In genomic region chr5:142749321-142749720, GRCh38 we compare ENCODE assay signal across 10 cellular contexts. TPM values are rescaled to one million over a fixed set of nuclear protein-coding genes. Genes with fewer than 3 reads are reported as not detected.
DNase-seq lines count a peak whose midpoint lies in the region; ATAC-seq and TF ChIP-seq lines count a peak whose summit lies in the region.
"Had no signal": no experiment of that assay in that cellular context is flagged by ENCODE, and none has a peak within 500 bp of the region (broad histone marks: within the 10 kb centered on the region; RNA-seq: fewer than 3 reads in every experiment).

No MANE protein-coding gene starts in this region.

- H3K4me3 ChIP-seq in epithelial cell of esophagus (ENCODE audit: low read length) = no peak overlapping the region
- H3K4me3 ChIP-seq: heart left ventricle had no signal

- no peaks in the 10 kb centered on the region for H3K36me3 Mint-ChIP-seq in activated naive CD4-positive, alpha-beta T cell treated with anti-CD3 and anti-CD28 coated beads, Interleukin-2, amount 50 U/mL, for 72 hours
- H3K36me3 Mint-ChIP-seq: naive B cell had no signal

- TF ChIP-seq POLR2A in GM18505 (IDR thresholded peaks at IDR 0.05; ENCODE audit: borderline replicate concordance, extremely low read depth, insufficient read depth, insufficient read length) = no peak

- no peak overlapping the region for H3K27ac Mint-ChIP-seq in activated naive CD4-positive, alpha-beta T cell treated with anti-CD3 and anti-CD28 coated beads, Interleukin-2, amount 50 U/mL, for 72 hours
- no peak overlapping the region for H3K27ac Mint-ChIP-seq in stimulated activated naive CD8-positive, alpha-beta T cell treated with anti-CD3 and anti-CD28 coated beads, Interleukin-15, amount 100 ng/mL, for 72 hours
- H3K27ac Mint-ChIP-seq: naive B cell had no signal

- no peaks in the 10 kb centered on the region for H3K27me3 Mint-ChIP-seq in stimulated activated naive CD8-positive, alpha-beta T cell treated with anti-CD3 and anti-CD28 coated beads, Interleukin-15, amount 100 ng/mL, for 72 hours

- no peak for TF ChIP-seq CTCF in epithelial cell of esophagus (IDR thresholded peaks at IDR 0.05; ENCODE audit: insufficient read depth, low read depth, low read length, missing control alignments)

- ATAC-seq in activated naive CD4-positive, alpha-beta T cell treated with anti-CD3 and anti-CD28 coated beads, Interleukin-2, amount 50 U/mL, for 72 hours = peak; percentile 80 to 88
- ATAC-seq in stimulated activated naive CD8-positive, alpha-beta T cell treated with anti-CD3 and anti-CD28 coated beads, Interleukin-15, amount 100 ng/mL, for 72 hours = peak; percentile 69
- no peak for ATAC-seq in Right ventricle myocardium superior (ENCODE audit: poor library complexity)
- no peak for ATAC-seq in GM18505 (IDR thresholded peaks at IDR 0.05; ENCODE audit: unreplicated experiment)

- H3K4me3 Mint-ChIP-seq in stimulated activated naive CD8-positive, alpha-beta T cell treated with anti-CD3 and anti-CD28 coated beads, Interleukin-15, amount 100 ng/mL, for 72 hours = no peak overlapping the region

- intact Hi-C loops in Right ventricle myocardium superior (cut with DNase I) = no loop called here

- no peak for DNase-seq in activated naive CD4-positive, alpha-beta T cell treated with anti-CD3 and anti-CD28 coated beads, Interleukin-2, amount 50 U/mL, for 72 hours (ENCODE audit: low spot score in 2 of 2)
- no peak for DNase-seq in activated naive CD4-positive, alpha-beta T cell treated with Interleukin-2 at 50 U/mL for 16 hours
- peak; percentile 77 for DNase-seq in RPMI7951 (ENCODE audit: low read depth)
- DNase-seq in epithelial cell of esophagus (ENCODE audit: low read depth) = peak; percentile 85
- peak in 1 of 2 donors; percentile 27 for DNase-seq in stimulated activated naive CD8-positive, alpha-beta T cell treated with anti-CD3 and anti-CD28 coated beads, Interleukin-15, amount 100 ng/mL, for 72 hours
- no peak for DNase-seq in Right ventricle myocardium superior
- no peak for DNase-seq in NCI-H1417 treated with DMSO at 0.1 percent for 48 hours (lab: John Stamatoyannopoulos, UW)

- peaks cover 18% of the 10 kb centered on the region for H3K4me1 Mint-ChIP-seq in stimulated activated naive CD8-positive, alpha-beta T cell treated with anti-CD3 and anti-CD28 coated beads, Interleukin-15, amount 100 ng/mL, for 72 hours
- H3K4me1 Mint-ChIP-seq: naive B cell had no signal

- H3K9me3 Mint-ChIP-seq in activated naive CD4-positive, alpha-beta T cell treated with anti-CD3 and anti-CD28 coated beads, Interleukin-2, amount 50 U/mL, for 72 hours = no peaks in the 10 kb centered on the region
- no peaks in the 10 kb centered on the region for H3K9me3 Mint-ChIP-seq in stimulated activated naive CD8-positive, alpha-beta T cell treated with anti-CD3 and anti-CD28 coated beads, Interleukin-15, amount 100 ng/mL, for 72 hours
- H3K9me3 Mint-ChIP-seq: naive B cell had no signal

RNA-seq across cellular contexts. Expression of gene ARHGAP26, which starts 20.9 kb away (rescaled TPM):
- 10 to 100 TPM; 15.7 to 23.4 TPM for total RNA-seq in activated naive CD4-positive, alpha-beta T cell treated with anti-CD3 and anti-CD28 coated beads, Interleukin-2, amount 50 U/mL, for 72 hours
- total RNA-seq in RPMI7951 (2014; rRNA removed; shearing (Covaris generic)) = 1.1 and 1.4 TPM in 2 replicates
- total RNA-seq in Right ventricle myocardium superior = 32.5 TPM

Comparison
In these comparisons a context has a peak if more than half of its experiments do, and no peak if none do; other contexts are left out.
1. ATAC-seq: peak in activated naive CD4-positive, alpha-beta T cell treated with anti-CD3 and anti-CD28 coated beads, Interleukin-2, amount 50 U/mL, for 72 hours (2 of 2) and stimulated activated naive CD8-positive, alpha-beta T cell treated with anti-CD3 and anti-CD28 coated beads, Interleukin-15, amount 100 ng/mL, for 72 hours (single experiment); none in Right ventricle myocardium superior (single experiment) and GM18505 (single experiment).
2. DNase-seq: peak in RPMI7951 (single experiment) and epithelial cell of esophagus (single experiment); none in activated naive CD4-positive, alpha-beta T cell treated with anti-CD3 and anti-CD28 coated beads, Interleukin-2, amount 50 U/mL, for 72 hours (0 of 2), activated naive CD4-positive, alpha-beta T cell treated with Interleukin-2 at 50 U/mL for 16 hours (single experiment), Right ventricle myocardium superior (single experiment) and NCI-H1417 treated with DMSO at 0.1 percent for 48 hours (single experiment).